ENCODE assay signal across 28 cellular contexts in the genomic region with DNA sequence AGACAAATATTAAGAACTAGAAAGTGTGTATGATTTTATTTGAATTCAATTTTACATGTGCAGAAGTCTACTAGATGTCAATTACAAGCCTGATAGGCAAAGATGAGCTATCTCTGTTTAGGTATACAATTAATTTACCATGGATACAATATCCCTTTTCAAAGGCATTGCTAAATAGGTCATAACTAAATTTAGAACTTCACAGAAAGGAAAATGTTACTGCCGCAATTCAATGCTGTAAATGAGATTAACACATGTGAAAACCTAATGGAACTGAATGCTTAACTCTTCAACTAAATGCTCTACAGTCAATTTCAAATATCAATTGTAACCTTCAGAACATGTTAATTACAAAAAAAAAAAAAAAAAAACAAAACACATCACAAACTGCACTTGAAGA.
"Had no signal": no experiment of that assay in that cellular context is flagged by ENCODE, and none has a peak within 500 bp of the region (broad histone marks: within the 10 kb centered on the region; RNA-seq: fewer than 3 reads in every experiment).

No MANE protein-coding gene starts in this region.

- H3K27me3 ChIP-seq: esophagus muscularis mucosa, foreskin keratinocyte, gastroesophageal sphincter, suprapubic skin, thyroid gland, vagina had no signal

- H3K4me1 ChIP-seq: foreskin keratinocyte, suprapubic skin, thyroid gland had no signal

- DNase-seq: cortex of kidney; effector memory CD8-positive, alpha-beta T cell; foreskin keratinocyte; glutamatergic neuron; heart right ventricle; hippocampal formation; islet precursor cell; kidney glomerular epithelial cell; left colon; left ventricle myocardium superior; lower lobe of right lung; naive thymus-derived CD8-positive, alpha-beta T cell; nephron progenitor cell; nucleus accumbens; posterior cingulate gyrus; psoas muscle; right cardiac atrium; stimulated activated CD4-positive, alpha-beta T cell treated with anti-CD3 and anti-CD28 coated beads, Interleukin-15, amount 100 ng/mL, for 24 hours; stimulated activated CD4-positive, alpha-beta T cell treated with anti-CD3 and anti-CD28 coated beads, Interleukin-2, amount 100 ng/mL, for 48 hours; stimulated activated naive B cell treated with anti-CD40 and anti-IgM and Interleukin-4, amounts not matched to agents 10 μg/mL and 1 μg/mL and 100 μg/mL, for 72 hours; stimulated activated naive CD8-positive, alpha-beta T cell treated with anti-CD3 and anti-CD28 coated beads, Interleukin-15, amount 100 ng/mL, for 72 hours; thyroid gland; trophoblast cell had no signal

- H3K36me3 ChIP-seq: esophagus muscularis mucosa, gastroesophageal sphincter, suprapubic skin, thyroid gland, vagina had no signal

- H3K27ac Mint-ChIP-seq: effector memory CD8-positive, alpha-beta T cell; nephron progenitor cell; stimulated activated naive B cell treated with anti-CD40 and anti-IgM and Interleukin-4, amounts not matched to agents 10 μg/mL and 1 μg/mL and 100 μg/mL, for 72 hours; stimulated activated naive CD8-positive, alpha-beta T cell treated with anti-CD3 and anti-CD28 coated beads, Interleukin-15, amount 100 ng/mL, for 72 hours had no signal

- H3K9me3 ChIP-seq: esophagus muscularis mucosa, gastroesophageal sphincter, heart right ventricle, lower lobe of right lung, psoas muscle, suprapubic skin, thyroid gland, vagina had no signal

- ATAC-seq: effector memory CD8-positive, alpha-beta T cell; foreskin keratinocyte; gastroesophageal sphincter; left colon; left ventricle myocardium superior; lower lobe of right lung; naive thymus-derived CD8-positive, alpha-beta T cell; right cardiac atrium; stimulated activated naive B cell treated with anti-CD40 and anti-IgM and Interleukin-4, amounts not matched to agents 10 μg/mL and 1 μg/mL and 100 μg/mL, for 72 hours; stimulated activated naive CD8-positive, alpha-beta T cell treated with anti-CD3 and anti-CD28 coated beads, Interleukin-15, amount 100 ng/mL, for 72 hours had no signal

- H3K27me3 Mint-ChIP-seq: effector memory CD8-positive, alpha-beta T cell; naive thymus-derived CD8-positive, alpha-beta T cell; stimulated activated naive B cell treated with anti-CD40 and anti-IgM and Interleukin-4, amounts not matched to agents 10 μg/mL and 1 μg/mL and 100 μg/mL, for 72 hours; stimulated activated naive CD8-positive, alpha-beta T cell treated with anti-CD3 and anti-CD28 coated beads, Interleukin-15, amount 100 ng/mL, for 72 hours had no signal

- H3K27ac ChIP-seq: esophagus muscularis mucosa, foreskin keratinocyte, gastroesophageal sphincter, lower lobe of right lung, psoas muscle, skin epidermis, suprapubic skin, thyroid gland, vagina had no signal

- H3K4me3 ChIP-seq: esophagus muscularis mucosa, gastroesophageal sphincter, heart right ventricle, lower lobe of right lung, psoas muscle, skin epidermis, suprapubic skin, thyroid gland, vagina had no signal

- H3K4me3 Mint-ChIP-seq: effector memory CD8-positive, alpha-beta T cell; naive thymus-derived CD8-positive, alpha-beta T cell; nephron progenitor cell; stimulated activated naive B cell treated with anti-CD40 and anti-IgM and Interleukin-4, amounts not matched to agents 10 μg/mL and 1 μg/mL and 100 μg/mL, for 72 hours; stimulated activated naive CD8-positive, alpha-beta T cell treated with anti-CD3 and anti-CD28 coated beads, Interleukin-15, amount 100 ng/mL, for 72 hours had no signal

- H3K9me3 Mint-ChIP-seq: effector memory CD8-positive, alpha-beta T cell; naive thymus-derived CD8-positive, alpha-beta T cell; nephron progenitor cell; stimulated activated naive B cell treated with anti-CD40 and anti-IgM and Interleukin-4, amounts not matched to agents 10 μg/mL and 1 μg/mL and 100 μg/mL, for 72 hours; stimulated activated naive CD8-positive, alpha-beta T cell treated with anti-CD3 and anti-CD28 coated beads, Interleukin-15, amount 100 ng/mL, for 72 hours had no signal
